In the genomic region with DNA sequence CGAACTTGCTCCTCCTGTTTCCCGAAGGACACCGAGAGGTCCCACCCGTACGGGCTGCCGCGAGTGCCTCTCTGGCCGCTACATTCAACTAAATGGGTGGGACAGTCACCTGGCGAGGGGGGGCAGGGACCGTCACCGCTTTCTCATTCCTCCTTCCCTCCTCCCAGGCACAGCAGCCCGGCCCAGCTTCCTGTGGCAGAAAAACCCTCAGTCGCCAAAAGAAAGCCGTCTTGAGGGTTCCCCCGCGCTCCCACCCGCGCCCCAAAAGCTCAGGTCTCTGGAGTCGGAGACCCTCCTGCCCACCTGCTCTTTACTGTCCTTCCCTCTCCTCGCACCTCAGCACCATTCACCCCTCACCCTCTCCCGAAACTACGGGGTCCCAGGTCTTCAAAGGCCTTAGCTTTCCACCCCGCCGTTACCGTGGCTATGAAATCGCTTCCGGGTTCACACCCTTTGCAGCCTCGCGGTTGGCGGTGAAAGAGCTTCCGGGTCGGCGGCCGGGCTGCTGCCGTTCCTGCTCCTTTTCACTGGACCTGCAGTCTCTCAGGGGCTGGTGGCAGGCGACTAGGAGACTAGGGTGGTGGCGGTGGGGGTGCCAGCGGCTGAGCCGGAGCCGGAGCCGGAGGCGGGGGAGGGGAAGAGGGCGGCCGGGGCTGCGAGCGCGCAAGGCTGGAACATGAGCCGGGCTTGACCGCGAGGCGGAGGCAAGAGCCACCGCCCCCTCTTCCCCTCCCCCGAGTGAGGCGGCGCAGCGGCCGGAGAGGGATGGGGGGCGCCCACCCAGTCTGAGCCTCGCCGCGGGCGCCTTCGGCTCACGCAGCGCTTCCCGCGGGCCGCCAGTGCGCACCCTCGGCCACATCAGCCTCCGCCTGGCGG, we compare ENCODE assay signal across 8 cellular contexts.
DNase-seq lines count a peak whose midpoint lies in the region; ATAC-seq and TF ChIP-seq lines count a peak whose summit lies in the region.

A gene with protein sequence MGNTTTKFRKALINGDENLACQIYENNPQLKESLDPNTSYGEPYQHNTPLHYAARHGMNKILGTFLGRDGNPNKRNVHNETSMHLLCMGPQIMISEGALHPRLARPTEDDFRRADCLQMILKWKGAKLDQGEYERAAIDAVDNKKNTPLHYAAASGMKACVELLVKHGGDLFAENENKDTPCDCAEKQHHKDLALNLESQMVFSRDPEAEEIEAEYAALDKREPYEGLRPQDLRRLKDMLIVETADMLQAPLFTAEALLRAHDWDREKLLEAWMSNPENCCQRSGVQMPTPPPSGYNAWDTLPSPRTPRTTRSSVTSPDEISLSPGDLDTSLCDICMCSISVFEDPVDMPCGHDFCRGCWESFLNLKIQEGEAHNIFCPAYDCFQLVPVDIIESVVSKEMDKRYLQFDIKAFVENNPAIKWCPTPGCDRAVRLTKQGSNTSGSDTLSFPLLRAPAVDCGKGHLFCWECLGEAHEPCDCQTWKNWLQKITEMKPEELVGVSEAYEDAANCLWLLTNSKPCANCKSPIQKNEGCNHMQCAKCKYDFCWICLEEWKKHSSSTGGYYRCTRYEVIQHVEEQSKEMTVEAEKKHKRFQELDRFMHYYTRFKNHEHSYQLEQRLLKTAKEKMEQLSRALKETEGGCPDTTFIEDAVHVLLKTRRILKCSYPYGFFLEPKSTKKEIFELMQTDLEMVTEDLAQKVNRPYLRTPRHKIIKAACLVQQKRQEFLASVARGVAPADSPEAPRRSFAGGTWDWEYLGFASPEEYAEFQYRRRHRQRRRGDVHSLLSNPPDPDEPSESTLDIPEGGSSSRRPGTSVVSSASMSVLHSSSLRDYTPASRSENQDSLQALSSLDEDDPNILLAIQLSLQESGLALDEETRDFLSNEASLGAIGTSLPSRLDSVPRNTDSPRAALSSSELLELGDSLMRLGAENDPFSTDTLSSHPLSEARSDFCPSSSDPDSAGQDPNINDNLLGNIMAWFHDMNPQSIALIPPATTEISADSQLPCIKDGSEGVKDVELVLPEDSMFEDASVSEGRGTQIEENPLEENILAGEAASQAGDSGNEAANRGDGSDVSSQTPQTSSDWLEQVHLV (plus strand): TSS at position 488 of the 876 bp plus-strand sequence. CDS start 49,005 bp downstream, outside the sequence.
A gene (minus strand): TSS at position 428 of the 876 bp plus-strand sequence. CDS start 3,779 bp downstream, outside the sequence.

- no peaks in the 10 kb centered on the region for H3K27me3 Mint-ChIP-seq in central memory CD8-positive, alpha-beta T cell

- no peaks in the 10 kb centered on the region for H3K9me3 Mint-ChIP-seq in central memory CD8-positive, alpha-beta T cell

- no peak; the same call in 1 of the 2 replicates for TF ChIP-seq CTCF in AG09319 (IDR thresholded peaks at IDR 0.05; ENCODE audit: low read depth, low read length)

- peaks cover 37% of the 10 kb centered on the region for H3K4me1 Mint-ChIP-seq in central memory CD8-positive, alpha-beta T cell

- H3K4me3 Mint-ChIP-seq in central memory CD8-positive, alpha-beta T cell: peak within 1 kb of the TSS; percentile 95

- peak within 1 kb of the TSS; percentile 99 for H3K27ac Mint-ChIP-seq in central memory CD8-positive, alpha-beta T cell (ENCODE audit: low read depth)

- peak; percentile 19 for DNase-seq in AG09319 (ENCODE audit: extremely low read depth, low read depth)
- DNase-seq in NCI-H345 treated with DMSO at 0.1 percent for 48 hours (lab: John Stamatoyannopoulos, UW; ENCODE audit: unreplicated experiment): peak; percentile 85
- peak; percentile 74 for DNase-seq in activated CD4-positive, CD25-positive, alpha-beta regulatory T cell treated with anti-CD3 and anti-CD28 coated beads, Interleukin-2, amount 50 U/mL, for 16 hours (ENCODE audit: low read depth, low spot score)
- DNase-seq in central memory CD8-positive, alpha-beta T cell (ENCODE audit: low spot score in 2 of 2): peak; percentile 71 to 79
- peak; percentile 96 for DNase-seq in islet precursor cell
- DNase-seq in stimulated activated CD4-positive, alpha-beta T cell treated with anti-CD3 and anti-CD28 coated beads, Interleukin-15, amount 100 ng/mL, for 24 hours: peak; percentile 91

- H3K36me3 Mint-ChIP-seq in central memory CD8-positive, alpha-beta T cell (ENCODE audit: insufficient read depth): peaks cover 25% of the 10 kb centered on the region

- ATAC-seq in GM19023 (IDR thresholded peaks at IDR 0.05; ENCODE audit: unreplicated experiment): peak; percentile 82
- ATAC-seq in HG03280 (IDR thresholded peaks at IDR 0.05; ENCODE audit: unreplicated experiment): peak; percentile 80
- peak; percentile 82 for ATAC-seq in central memory CD8-positive, alpha-beta T cell (replicated peaks; ENCODE audit: extremely low read depth, poor library complexity, severe bottlenecking)

Comparison
In these comparisons a context has a peak if more than half of its experiments do, and no peak if none do; other contexts are left out.
1. Peak in every context shown above with its lines: DNase-seq and ATAC-seq.
2. DNase-seq: peak in every context shown above with its lines; median percentile 96 in islet precursor cell; 91 in stimulated activated CD4-positive, alpha-beta T cell treated with anti-CD3 and anti-CD28 coated beads, Interleukin-15, amount 100 ng/mL, for 24 hours; 85 in NCI-H345 treated with DMSO at 0.1 percent for 48 hours; 75 in central memory CD8-positive, alpha-beta T cell; 74 in activated CD4-positive, CD25-positive, alpha-beta regulatory T cell treated with anti-CD3 and anti-CD28 coated beads, Interleukin-2, amount 50 U/mL, for 16 hours; 19 in AG09319.